ENCODE assay signal across 24 cellular contexts in the genomic region with DNA sequence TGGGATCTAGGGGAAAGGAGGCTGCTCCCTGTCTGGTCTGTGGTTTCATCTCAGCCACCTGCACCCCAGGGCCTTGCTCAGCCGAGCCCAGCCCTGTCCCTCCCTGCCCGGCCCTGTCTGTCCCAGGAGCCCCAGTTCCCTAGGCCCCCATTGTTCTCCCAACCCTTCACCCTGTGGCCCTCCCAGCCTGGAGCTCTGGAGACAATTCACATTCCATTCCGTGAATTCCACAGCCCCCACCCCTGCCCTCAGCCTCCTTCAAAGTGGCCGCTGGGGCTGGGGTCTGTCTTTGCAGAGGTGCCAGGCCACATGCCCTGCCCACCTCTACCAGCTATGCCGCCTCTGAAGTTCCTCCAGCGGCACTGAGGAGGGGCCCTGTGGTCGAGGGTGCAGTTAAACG.
"Had no signal": no experiment of that assay in that cellular context is flagged by ENCODE, and none has a peak within 500 bp of the region (broad histone marks: within the 10 kb centered on the region; RNA-seq: fewer than 3 reads in every experiment).

No MANE protein-coding gene starts in this region.

- H3K4me3 ChIP-seq: dorsolateral prefrontal cortex, heart right ventricle, lung, ovary, right atrium auricular region, sigmoid colon, skin epidermis, stomach had no signal

- H3K4me3 Mint-ChIP-seq: naive thymus-derived CD4-positive, alpha-beta T cell; nephron progenitor cell had no signal

- ATAC-seq: esophagus mucosa; heart right ventricle; left colon; left ventricle myocardium superior; naive thymus-derived CD4-positive, alpha-beta T cell had no signal

- H3K27ac Mint-ChIP-seq: nephron progenitor cell had no signal

- FAIRE-seq: endometrium, frontal cortex, kidney had no signal

- H3K27me3 ChIP-seq: dorsolateral prefrontal cortex, heart right ventricle, ovary, right atrium auricular region, sigmoid colon, stomach had no signal

- H3K9me3 ChIP-seq: heart right ventricle, ovary, right atrium auricular region, sigmoid colon, stomach had no signal

- H3K36me3 Mint-ChIP-seq: naive thymus-derived CD4-positive, alpha-beta T cell had no signal

- H3K9me3 Mint-ChIP-seq: nephron progenitor cell had no signal

- DNase-seq: cortex of kidney; dorsolateral prefrontal cortex; effector CD8-positive, alpha-beta T cell; heart right ventricle; hypothalamus; kidney; left colon; left ventricle myocardium superior; naive thymus-derived CD4-positive, alpha-beta T cell; nephron progenitor cell; ovary; sigmoid colon; stimulated activated CD4-positive, alpha-beta T cell treated with anti-CD3 and anti-CD28 coated beads, Interleukin-2, amount 100 ng/mL, for 24 hours; stimulated activated CD4-positive, alpha-beta T cell treated with anti-CD3 and anti-CD28 coated beads, Interleukin-4, amount 100 ng/mL, for 4 hours; stimulated activated naive CD4-positive, alpha-beta T cell; stomach; substantia nigra; trophoblast cell had no signal

- H3K4me1 ChIP-seq: heart right ventricle, right atrium auricular region, sigmoid colon, stomach had no signal

- H3K36me3 ChIP-seq: heart right ventricle, ovary, right atrium auricular region, sigmoid colon, stomach had no signal

- H3K27ac ChIP-seq: dorsolateral prefrontal cortex, heart right ventricle, ovary, right atrium auricular region, sigmoid colon, stomach had no signal
